ENCODE assay signal across 1 cellular context in the genomic region with DNA sequence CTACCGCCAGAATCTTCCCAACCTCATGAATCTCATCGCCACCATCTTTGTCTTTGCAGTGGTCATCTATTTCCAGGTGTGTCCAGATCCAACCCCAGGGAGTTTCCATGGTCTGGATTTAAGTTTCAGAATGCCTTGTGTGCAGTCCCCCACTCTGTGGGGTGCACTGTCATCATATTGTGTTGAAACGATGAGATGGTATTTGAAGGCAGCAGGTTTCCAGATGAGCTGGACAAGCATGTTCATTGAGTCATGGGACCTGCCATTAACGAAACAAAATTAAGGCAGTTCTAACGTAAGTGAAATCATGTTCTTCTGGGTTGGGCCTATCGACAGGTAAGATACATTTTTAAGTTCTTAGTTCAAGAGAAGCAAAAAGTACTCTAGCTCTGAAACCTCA.
TF ChIP-seq lines count a peak whose summit lies in the region.

No MANE protein-coding gene starts in this region.

TF ChIP-seq in GM23338, 12 proteins besides CTCF, POLR2A, EP300 and RAD21 (continued from another document):
- TF ChIP-seq, protein P1, sequence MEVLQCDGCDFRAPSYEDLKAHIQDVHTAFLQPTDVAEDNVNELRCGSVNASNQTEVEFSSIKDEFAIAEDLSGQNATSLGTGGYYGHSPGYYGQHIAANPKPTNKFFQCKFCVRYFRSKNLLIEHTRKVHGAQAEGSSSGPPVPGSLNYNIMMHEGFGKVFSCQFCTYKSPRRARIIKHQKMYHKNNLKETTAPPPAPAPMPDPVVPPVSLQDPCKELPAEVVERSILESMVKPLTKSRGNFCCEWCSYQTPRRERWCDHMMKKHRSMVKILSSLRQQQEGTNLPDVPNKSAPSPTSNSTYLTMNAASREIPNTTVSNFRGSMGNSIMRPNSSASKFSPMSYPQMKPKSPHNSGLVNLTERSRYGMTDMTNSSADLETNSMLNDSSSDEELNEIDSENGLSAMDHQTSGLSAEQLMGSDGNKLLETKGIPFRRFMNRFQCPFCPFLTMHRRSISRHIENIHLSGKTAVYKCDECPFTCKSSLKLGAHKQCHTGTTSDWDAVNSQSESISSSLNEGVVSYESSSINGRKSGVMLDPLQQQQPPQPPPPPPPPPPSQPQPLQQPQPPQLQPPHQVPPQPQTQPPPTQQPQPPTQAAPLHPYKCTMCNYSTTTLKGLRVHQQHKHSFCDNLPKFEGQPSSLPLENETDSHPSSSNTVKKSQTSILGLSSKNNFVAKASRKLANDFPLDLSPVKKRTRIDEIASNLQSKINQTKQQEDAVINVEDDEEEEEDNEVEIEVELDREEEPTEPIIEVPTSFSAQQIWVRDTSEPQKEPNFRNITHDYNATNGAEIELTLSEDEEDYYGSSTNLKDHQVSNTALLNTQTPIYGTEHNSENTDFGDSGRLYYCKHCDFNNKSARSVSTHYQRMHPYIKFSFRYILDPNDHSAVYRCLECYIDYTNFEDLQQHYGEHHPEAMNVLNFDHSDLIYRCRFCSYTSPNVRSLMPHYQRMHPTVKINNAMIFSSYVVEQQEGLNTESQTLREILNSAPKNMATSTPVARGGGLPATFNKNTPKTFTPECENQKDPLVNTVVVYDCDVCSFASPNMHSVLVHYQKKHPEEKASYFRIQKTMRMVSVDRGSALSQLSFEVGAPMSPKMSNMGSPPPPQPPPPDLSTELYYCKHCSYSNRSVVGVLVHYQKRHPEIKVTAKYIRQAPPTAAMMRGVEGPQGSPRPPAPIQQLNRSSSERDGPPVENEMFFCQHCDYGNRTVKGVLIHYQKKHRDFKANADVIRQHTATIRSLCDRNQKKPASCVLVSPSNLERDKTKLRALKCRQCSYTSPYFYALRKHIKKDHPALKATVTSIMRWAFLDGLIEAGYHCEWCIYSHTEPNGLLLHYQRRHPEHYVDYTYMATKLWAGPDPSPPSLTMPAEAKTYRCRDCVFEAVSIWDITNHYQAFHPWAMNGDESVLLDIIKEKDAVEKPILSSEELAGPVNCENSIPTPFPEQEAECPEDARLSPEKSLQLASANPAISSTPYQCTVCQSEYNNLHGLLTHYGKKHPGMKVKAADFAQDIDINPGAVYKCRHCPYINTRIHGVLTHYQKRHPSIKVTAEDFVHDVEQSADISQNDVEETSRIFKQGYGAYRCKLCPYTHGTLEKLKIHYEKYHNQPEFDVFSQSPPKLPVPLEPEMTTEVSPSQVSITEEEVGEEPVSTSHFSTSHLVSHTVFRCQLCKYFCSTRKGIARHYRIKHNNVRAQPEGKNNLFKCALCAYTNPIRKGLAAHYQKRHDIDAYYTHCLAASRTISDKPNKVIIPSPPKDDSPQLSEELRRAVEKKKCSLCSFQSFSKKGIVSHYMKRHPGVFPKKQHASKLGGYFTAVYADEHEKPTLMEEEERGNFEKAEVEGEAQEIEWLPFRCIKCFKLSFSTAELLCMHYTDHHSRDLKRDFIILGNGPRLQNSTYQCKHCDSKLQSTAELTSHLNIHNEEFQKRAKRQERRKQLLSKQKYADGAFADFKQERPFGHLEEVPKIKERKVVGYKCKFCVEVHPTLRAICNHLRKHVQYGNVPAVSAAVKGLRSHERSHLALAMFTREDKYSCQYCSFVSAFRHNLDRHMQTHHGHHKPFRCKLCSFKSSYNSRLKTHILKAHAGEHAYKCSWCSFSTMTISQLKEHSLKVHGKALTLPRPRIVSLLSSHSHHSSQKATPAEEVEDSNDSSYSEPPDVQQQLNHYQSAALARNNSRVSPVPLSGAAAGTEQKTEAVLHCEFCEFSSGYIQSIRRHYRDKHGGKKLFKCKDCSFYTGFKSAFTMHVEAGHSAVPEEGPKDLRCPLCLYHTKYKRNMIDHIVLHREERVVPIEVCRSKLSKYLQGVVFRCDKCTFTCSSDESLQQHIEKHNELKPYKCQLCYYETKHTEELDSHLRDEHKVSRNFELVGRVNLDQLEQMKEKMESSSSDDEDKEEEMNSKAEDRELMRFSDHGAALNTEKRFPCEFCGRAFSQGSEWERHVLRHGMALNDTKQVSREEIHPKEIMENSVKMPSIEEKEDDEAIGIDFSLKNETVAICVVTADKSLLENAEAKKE (CRISPR knock-in tag; IDR thresholded peaks at IDR 0.05): no peak
- TF ChIP-seq, protein P2, sequence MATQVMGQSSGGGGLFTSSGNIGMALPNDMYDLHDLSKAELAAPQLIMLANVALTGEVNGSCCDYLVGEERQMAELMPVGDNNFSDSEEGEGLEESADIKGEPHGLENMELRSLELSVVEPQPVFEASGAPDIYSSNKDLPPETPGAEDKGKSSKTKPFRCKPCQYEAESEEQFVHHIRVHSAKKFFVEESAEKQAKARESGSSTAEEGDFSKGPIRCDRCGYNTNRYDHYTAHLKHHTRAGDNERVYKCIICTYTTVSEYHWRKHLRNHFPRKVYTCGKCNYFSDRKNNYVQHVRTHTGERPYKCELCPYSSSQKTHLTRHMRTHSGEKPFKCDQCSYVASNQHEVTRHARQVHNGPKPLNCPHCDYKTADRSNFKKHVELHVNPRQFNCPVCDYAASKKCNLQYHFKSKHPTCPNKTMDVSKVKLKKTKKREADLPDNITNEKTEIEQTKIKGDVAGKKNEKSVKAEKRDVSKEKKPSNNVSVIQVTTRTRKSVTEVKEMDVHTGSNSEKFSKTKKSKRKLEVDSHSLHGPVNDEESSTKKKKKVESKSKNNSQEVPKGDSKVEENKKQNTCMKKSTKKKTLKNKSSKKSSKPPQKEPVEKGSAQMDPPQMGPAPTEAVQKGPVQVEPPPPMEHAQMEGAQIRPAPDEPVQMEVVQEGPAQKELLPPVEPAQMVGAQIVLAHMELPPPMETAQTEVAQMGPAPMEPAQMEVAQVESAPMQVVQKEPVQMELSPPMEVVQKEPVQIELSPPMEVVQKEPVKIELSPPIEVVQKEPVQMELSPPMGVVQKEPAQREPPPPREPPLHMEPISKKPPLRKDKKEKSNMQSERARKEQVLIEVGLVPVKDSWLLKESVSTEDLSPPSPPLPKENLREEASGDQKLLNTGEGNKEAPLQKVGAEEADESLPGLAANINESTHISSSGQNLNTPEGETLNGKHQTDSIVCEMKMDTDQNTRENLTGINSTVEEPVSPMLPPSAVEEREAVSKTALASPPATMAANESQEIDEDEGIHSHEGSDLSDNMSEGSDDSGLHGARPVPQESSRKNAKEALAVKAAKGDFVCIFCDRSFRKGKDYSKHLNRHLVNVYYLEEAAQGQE (IDR thresholded peaks at IDR 0.05; ENCODE audit: unreplicated experiment): no peak
TF ChIP-seq in GM23338: peak in this region for 0.
